In genomic region chr10:16545126-16545736, GRCh38 we compare ENCODE assay signal across 8 cellular contexts. TPM values are rescaled to one million over a fixed set of nuclear protein-coding genes. Genes with fewer than 3 reads are reported as not detected.
DNase-seq lines count a peak whose midpoint lies in the region; ATAC-seq and TF ChIP-seq lines count a peak whose summit lies in the region.

No MANE protein-coding gene starts in this region.

- CTCF ChIA-PET in A673 (lab: Charles Lee): interaction anchor here (0.6 to 0.9 kb wide), 2 partner anchors 96 to 643 kb away, joined by 3 to 7 read pairs; no protein-coding TSS in a partner anchor

- peaks cover 49% of the 10 kb centered on the region for H3K27me3 ChIP-seq in A673 (replicated peaks; ENCODE audit: insufficient read depth, low read depth, low read length, poor library complexity)
- no peaks in the 10 kb centered on the region for H3K27me3 ChIP-seq in GM06990 (replicated peaks; ENCODE audit: control insufficient read depth, insufficient read depth, low read length)
- H3K27me3 ChIP-seq in Peyer's patch: no peaks in the 10 kb centered on the region
- H3K27me3 ChIP-seq in parathyroid adenoma (ENCODE audit: control insufficient read depth, insufficient read depth, low read length): no peaks in the 10 kb centered on the region

- TF ChIP-seq POLR2A in Peyer's patch (IDR thresholded peaks at IDR 0.05) (no peak), erythroblast (IDR thresholded peaks at IDR 0.05; ENCODE audit: low read length) (no peak)

- no peaks in the 10 kb centered on the region for H3K79me2 ChIP-seq in parathyroid adenoma

- H3K9me3 Mint-ChIP-seq in stimulated activated memory B cell treated with anti-CD40 and anti-IgM and Interleukin-4, amounts not matched to agents 10 μg/mL and 1 μg/mL and 100 μg/mL, for 72 hours: no peaks in the 10 kb centered on the region

- DNase-seq in A673 (ENCODE audit: low spot score) (peak; percentile 54), GM06990 (ENCODE audit: extremely low read depth, insufficient read length) (no peak), Peyer's patch (no peak), erythroblast (lab: John Stamatoyannopoulos, UW) (peak; percentile 15 to 34), DMS153 (lab: John Stamatoyannopoulos, UW) (no peak)

- H2AFZ ChIP-seq in parathyroid adenoma: no peak overlapping the region

- H3K4me1 ChIP-seq in A673 (ENCODE audit: insufficient read depth, low read length, poor library complexity, severe bottlenecking): no peaks in the 10 kb centered on the region
- H3K4me1 ChIP-seq in Peyer's patch: no peaks in the 10 kb centered on the region
- H3K4me1 ChIP-seq in parathyroid adenoma: no peaks in the 10 kb centered on the region

- no peak overlapping the region for H3K4me3 Mint-ChIP-seq in stimulated activated memory B cell treated with anti-CD40 and anti-IgM and Interleukin-4, amounts not matched to agents 10 μg/mL and 1 μg/mL and 100 μg/mL, for 72 hours

- no peak overlapping the region for H3K9ac ChIP-seq in parathyroid adenoma

- peak; percentile 78 for TF ChIP-seq CTCF in A673 (conservative IDR thresholded peaks at IDR 0.05; ENCODE audit: low read depth, low read length)
- TF ChIP-seq CTCF in GM06990 (IDR thresholded peaks at IDR 0.05; ENCODE audit: insufficient read depth, low read length, poor library complexity, severe bottlenecking): peak; percentile 75
- TF ChIP-seq CTCF in Peyer's patch (IDR thresholded peaks at IDR 0.05): peak in 5 of 6 experiments; percentile 12 to 45 (median 32)
- peak; percentile 28 for TF ChIP-seq CTCF in parathyroid adenoma (IDR thresholded peaks at IDR 0.05)

- H3K4me1 Mint-ChIP-seq in stimulated activated memory B cell treated with anti-CD40 and anti-IgM and Interleukin-4, amounts not matched to agents 10 μg/mL and 1 μg/mL and 100 μg/mL, for 72 hours: no peaks in the 10 kb centered on the region

- H3K27ac ChIP-seq in A673 (ENCODE audit: low read depth, low read length, poor library complexity, severe bottlenecking): no peak overlapping the region
- H3K27ac ChIP-seq in Peyer's patch: no peak overlapping the region
- no peak overlapping the region for H3K27ac ChIP-seq in parathyroid adenoma

- intact Hi-C loops in A673 (cut with micrococcal nuclease; ENCODE audit: unreplicated experiment): loop anchor here (5.0 kb wide), 1 partner anchor 643 kb away; no protein-coding TSS in a partner anchor

- H3K36me3 ChIP-seq in A673 (ENCODE audit: insufficient read depth, low read length, poor library complexity, severe bottlenecking): no peaks in the 10 kb centered on the region
- H3K36me3 ChIP-seq in GM06990 (ENCODE audit: control insufficient read depth, insufficient read depth, low read length): no peaks in the 10 kb centered on the region
- H3K36me3 ChIP-seq in Peyer's patch: no peaks in the 10 kb centered on the region
- H3K36me3 ChIP-seq in parathyroid adenoma (ENCODE audit: control insufficient read depth, insufficient read depth, low read length): no peaks in the 10 kb centered on the region

- ATAC-seq in HG03103 (IDR thresholded peaks at IDR 0.05; ENCODE audit: low read depth, unreplicated experiment): peak; percentile 88
- ATAC-seq in stimulated activated memory B cell treated with anti-CD40 and anti-IgM and Interleukin-4, amounts not matched to agents 10 μg/mL and 1 μg/mL and 100 μg/mL, for 72 hours: no peak

- no TSS peak for BruUV-seq in A673 (replicated peaks; lab: Mats Ljungman, UMichigan)

- H3K36me3 Mint-ChIP-seq in stimulated activated memory B cell treated with anti-CD40 and anti-IgM and Interleukin-4, amounts not matched to agents 10 μg/mL and 1 μg/mL and 100 μg/mL, for 72 hours: no peaks in the 10 kb centered on the region

- POLR2A ChIA-PET in A673 (lab: Charles Lee; ENCODE audit: low non-redundant PET): no interaction called here

- H3K4me2 ChIP-seq in parathyroid adenoma (ENCODE audit: low read length): no peak overlapping the region

- no peak overlapping the region for H3K4me3 ChIP-seq in A673 (ENCODE audit: low read depth, low read length, poor library complexity, severe bottlenecking)
- no peak overlapping the region for H3K4me3 ChIP-seq in GM06990 (replicated peaks; ENCODE audit: low read depth, low read length)
- H3K4me3 ChIP-seq in Peyer's patch: no peak overlapping the region
- no peak overlapping the region for H3K4me3 ChIP-seq in parathyroid adenoma (ENCODE audit: low read depth, low read length)

- H3K9me3 ChIP-seq in A673 (ENCODE audit: low read depth, low read length, poor library complexity, severe bottlenecking): no peaks in the 10 kb centered on the region
- H3K9me3 ChIP-seq in Peyer's patch: no peaks in the 10 kb centered on the region
- H3K9me3 ChIP-seq in parathyroid adenoma (ENCODE audit: control insufficient read depth, low read length): no peaks in the 10 kb centered on the region

- H3K27me3 Mint-ChIP-seq in stimulated activated memory B cell treated with anti-CD40 and anti-IgM and Interleukin-4, amounts not matched to agents 10 μg/mL and 1 μg/mL and 100 μg/mL, for 72 hours: peaks cover 18% of the 10 kb centered on the region

- H3K27ac Mint-ChIP-seq in stimulated activated memory B cell treated with anti-CD40 and anti-IgM and Interleukin-4, amounts not matched to agents 10 μg/mL and 1 μg/mL and 100 μg/mL, for 72 hours: no peak overlapping the region

RNA-seq across cellular contexts. Expression of gene C1QL3, which starts 23.6 kb away (rescaled TPM):
- total RNA-seq in A673 (2021): not detected in 2 replicates
- total RNA-seq in Peyer's patch: not detected

Comparison
In these comparisons a context has a peak if more than half of its experiments do, and no peak if none do; other contexts are left out.
1. DNase-seq: peak in A673 (single experiment) and erythroblast (2 of 2); none in GM06990 (single experiment), Peyer's patch (0 of 3) and DMS153 (single experiment).
2. CTCF ChIP-seq: peak in every context shown above with its lines; median percentile 78 in A673; 75 in GM06990; 32 in Peyer's patch; 28 in parathyroid adenoma.